In the genomic region with DNA sequence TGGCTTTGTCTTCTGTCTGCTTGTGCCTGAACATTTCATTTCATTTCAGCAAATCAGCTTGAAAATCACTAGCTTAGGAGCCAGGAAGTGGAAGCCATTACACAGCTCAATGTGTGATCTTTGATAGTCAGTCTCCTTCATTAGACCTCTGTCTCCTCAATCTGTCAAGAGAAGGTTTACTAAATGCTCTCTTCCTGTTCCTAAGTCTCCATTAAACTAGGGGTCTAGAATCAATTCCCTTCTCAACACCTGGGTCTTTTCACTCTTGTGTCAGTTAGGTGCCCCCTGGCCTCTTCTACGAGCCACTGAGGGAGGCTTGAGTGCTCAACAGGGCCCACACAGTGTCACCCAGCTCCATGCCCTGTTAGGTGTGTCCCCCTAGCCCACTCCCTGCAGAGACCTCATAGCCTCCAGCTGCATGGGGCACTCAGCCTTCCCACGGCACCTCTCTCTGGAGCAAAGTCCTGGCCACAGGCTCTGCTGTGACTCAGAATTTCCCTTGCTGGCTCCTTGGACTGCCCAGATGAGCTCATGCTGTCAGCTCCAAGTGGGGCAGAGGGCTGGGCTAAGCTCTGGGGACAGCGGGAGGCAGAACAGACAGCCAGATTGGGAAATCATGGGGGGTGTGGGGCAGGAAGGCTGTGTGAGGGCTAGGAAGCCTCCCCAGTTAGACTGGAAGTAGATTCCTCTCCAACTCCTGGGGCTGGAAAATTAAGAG, we compare ENCODE assay signal across 8 cellular contexts.
DNase-seq lines count a peak whose midpoint lies in the region; ATAC-seq, FAIRE-seq and TF ChIP-seq lines count a peak whose summit lies in the region.

No MANE protein-coding gene starts in this region.

- FAIRE-seq in urothelium cell line (lab: Jason Lieb, UNC), result no peak

- H3K4me3 ChIP-seq in endodermal cell (ENCODE audit: low read length), result no peak overlapping the region

- TF ChIP-seq CTCF in endodermal cell (conservative IDR thresholded peaks at IDR 0.05), result no peak

- H3K9ac ChIP-seq in endodermal cell (ENCODE audit: extremely low read depth, low read length, poor library complexity, severe bottlenecking), result no peak overlapping the region

- WGBS in endodermal cell (ENCODE audit: insufficient coverage in 1 of 2, insufficient read length in 1 of 2), 2 experiments, result 75 to 91% methylated on average over 3 of the region's 3 CpGs

- ATAC-seq in GM18909 (IDR thresholded peaks at IDR 0.05; ENCODE audit: poor library complexity, unreplicated experiment) (no peak), GM18867 (IDR thresholded peaks at IDR 0.05; ENCODE audit: unreplicated experiment) (no peak), GM21381 (IDR thresholded peaks at IDR 0.05; ENCODE audit: unreplicated experiment) (no peak)

- DNase-seq in Caki2 (ENCODE audit: low read depth) (peak; percentile 93), OCI-M1 (lab: John Stamatoyannopoulos, UW) (peak; percentile 76), endodermal cell (peak; percentile 77), midbrain (lab: John Stamatoyannopoulos, UW) (peak; percentile 83), urothelium cell line (ENCODE audit: low spot score) (peak; percentile 95)

- peaks cover 14% of the 10 kb centered on the region for H3K4me1 Mint-ChIP-seq in endodermal cell

- H3K4me3 Mint-ChIP-seq in endodermal cell, result no peak overlapping the region

- H3K27me3 Mint-ChIP-seq in endodermal cell (ENCODE audit: insufficient read depth), result no peaks in the 10 kb centered on the region

- no peaks in the 10 kb centered on the region for H3K9me3 ChIP-seq in endodermal cell (ENCODE audit: control insufficient read depth, low read length)

- H3K27me3 ChIP-seq in endodermal cell (ENCODE audit: control insufficient read depth, insufficient read depth, low read length, poor library complexity, severe bottlenecking), result no peaks in the 10 kb centered on the region

- H3K27ac Mint-ChIP-seq in endodermal cell, result no peak overlapping the region

- H3K27ac ChIP-seq in endodermal cell (ENCODE audit: low read depth, low read length), result peak overlapping the region; percentile 16

- H3K36me3 ChIP-seq in endodermal cell (ENCODE audit: control insufficient read depth, insufficient read depth, low read length), result no peaks in the 10 kb centered on the region

- peaks cover 6% of the 10 kb centered on the region for H3K4me1 ChIP-seq in endodermal cell (ENCODE audit: control insufficient read depth, insufficient read depth, low read length)

- peaks cover 5% of the 10 kb centered on the region for H3K36me3 Mint-ChIP-seq in endodermal cell (ENCODE audit: low read depth)

- no peaks in the 10 kb centered on the region for H3K9me3 Mint-ChIP-seq in endodermal cell

- in situ Hi-C loops in Caki2 (cut with HindIII; ENCODE audit: low pct_unique_long_range_greater_than_20kb, low sequenced_read_pairs), result no loop called here
